ENCODE assay signal across 30 cellular contexts in genomic region chr2:9704600-9704999, GRCh38.
DNase-seq lines count a peak whose midpoint lies in the region; ATAC-seq lines count a peak whose summit lies in the region.
"Had no signal": no experiment of that assay in that cellular context is flagged by ENCODE, and none has a peak within 500 bp of the region (broad histone marks: within the 10 kb centered on the region; RNA-seq: fewer than 3 reads in every experiment).

No MANE protein-coding gene starts in this region.

- peak overlapping the region; percentile 49 for H3K18ac ChIP-seq in neuronal stem cell (ENCODE audit: low read length)

- ATAC-seq in activated naive CD4-positive, alpha-beta T cell treated with anti-CD3 and anti-CD28 coated beads, Interleukin-2, amount 50 U/mL, for 72 hours, result no peak
- no peak for ATAC-seq in activated CD4-positive, CD25-positive, alpha-beta regulatory T cell treated with anti-CD3 and anti-CD28 coated beads, Interleukin-2, amount 50 U/mL, for 24 hours
- no peak for ATAC-seq in GM21528 (IDR thresholded peaks at IDR 0.05; ENCODE audit: low FRiP score, unreplicated experiment)
- ATAC-seq: left ventricle myocardium superior had no signal

- no peak overlapping the region for H4K8ac ChIP-seq in neuronal stem cell (ENCODE audit: low read depth, low read length)

- DNase-seq in activated naive CD4-positive, alpha-beta T cell treated with anti-CD3 and anti-CD28 coated beads for 36 hours, result no peak
- DNase-seq in activated naive CD4-positive, alpha-beta T cell treated with anti-CD3 and anti-CD28 coated beads, Interleukin-2, amount 50 U/mL, for 72 hours (ENCODE audit: low spot score in 2 of 2), result no peak
- DNase-seq in ELF-1 (ENCODE audit: low read depth, low spot score) (peak; percentile 52), neuronal stem cell (ENCODE audit: low spot score) (no peak), SKM-1 (lab: John Stamatoyannopoulos, UW; ENCODE audit: unreplicated experiment) (no peak)
- DNase-seq in activated T-helper 2 cell treated with anti-CD3 and anti-CD28 coated beads, Interferon-gamma antibody, Interleukin-2, Interleukin-4, amounts not matched to agents 10 μg/mL and 5 μg/mL and 100 μg/mL, durations not matched to agents 14 hours and 24 hours and 36 hours (ENCODE audit: low spot score), result no peak
- DNase-seq: ACHN; activated CD4-positive, alpha-beta T cell treated with anti-CD3 and anti-CD28 coated beads, Interleukin-2, amount 50 U/mL, for 4 hours; amygdala; BE2C; COR-L47; DMS79; effector memory CD4-positive, alpha-beta T cell; erythroblast; glutamatergic neuron; HCEC 1CT; left ventricle myocardium superior; NCI-H1417; NCI-H2081; NCI-H2227 treated with DMSO at 0.1 percent for 48 hours; T-helper 9 cell; upper lobe of left lung; WERI-Rb-1 had no signal

- no peak overlapping the region for H2BK120ac ChIP-seq in neuronal stem cell (ENCODE audit: low read depth, low read length)

- H3K9me3 ChIP-seq in neuronal stem cell (replicated peaks in 1 of 2; ENCODE audit: control insufficient read depth in 2 of 2, insufficient read depth in 1 of 2, low read depth in 1 of 2, low read length in 2 of 2), result peaks cover 3 to 4% of the 10 kb centered on the region in 2 donors
- H3K9me3 ChIP-seq: right atrium auricular region, upper lobe of left lung had no signal

- WGBS in neuronal stem cell (ENCODE audit: extremely low coverage in 2 of 2, insufficient read length in 2 of 2, insufficient replicate concordance in 1 of 2), 2 donors, result no CpG with 5 or more reads among the region's 3 CpGs

- no peak overlapping the region for H3K4ac ChIP-seq in neuronal stem cell (ENCODE audit: low read length)

- no peak overlapping the region for H3K9ac ChIP-seq in neuronal stem cell (ENCODE audit: low read depth, low read length, poor library complexity)
- H3K9ac ChIP-seq: parathyroid adenoma had no signal

- no peaks in the 10 kb centered on the region for H3K36me3 Mint-ChIP-seq in activated naive CD4-positive, alpha-beta T cell treated with anti-CD3 and anti-CD28 coated beads for 36 hours (ENCODE audit: low read depth)
- peaks cover 0 to 6% of the 10 kb centered on the region in 2 donors for H3K36me3 Mint-ChIP-seq in activated naive CD4-positive, alpha-beta T cell treated with anti-CD3 and anti-CD28 coated beads, Interleukin-2, amount 50 U/mL, for 72 hours
- H3K36me3 Mint-ChIP-seq in activated T-helper 2 cell treated with anti-CD3 and anti-CD28 coated beads, Interferon-gamma antibody, Interleukin-2, Interleukin-4, amounts not matched to agents 10 μg/mL and 5 μg/mL and 100 μg/mL, durations not matched to agents 14 hours and 24 hours and 36 hours (ENCODE audit: low read depth), result peaks cover 3% of the 10 kb centered on the region

- H2BK15ac ChIP-seq in neuronal stem cell (ENCODE audit: low read length), result no peak overlapping the region

- CTCF ChIA-PET in activated naive CD4-positive, alpha-beta T cell treated with anti-CD3 and anti-CD28 coated beads for 36 hours (lab: Charles Lee), result interaction anchor here (0.6 kb wide), 2 partner anchors 39 to 128 kb away, joined by 3 read pairs; no protein-coding TSS in a partner anchor

- H3K23ac ChIP-seq in neuronal stem cell (ENCODE audit: low read depth, low read length, poor library complexity), result no peak overlapping the region

- no peaks in the 10 kb centered on the region for H3K36me3 ChIP-seq in neuronal stem cell (replicated peaks in 1 of 2; ENCODE audit: control insufficient read depth in 2 of 2, insufficient read depth in 2 of 2, low read length in 2 of 2)
- H3K36me3 ChIP-seq: BE2C, right atrium auricular region, upper lobe of left lung, WERI-Rb-1 had no signal

- H3K4me3 ChIP-seq in neuronal stem cell (ENCODE audit: low read length in 2 of 2), result no peak overlapping the region
- H3K4me3 ChIP-seq: coronary artery, right atrium auricular region, SK-N-MC, upper lobe of left lung had no signal

- H3K4me2 ChIP-seq in neuronal stem cell (ENCODE audit: insufficient read depth, low read length, poor library complexity, severe bottlenecking), result no peak overlapping the region

- peaks cover 25% of the 10 kb centered on the region for H3K4me1 Mint-ChIP-seq in activated naive CD4-positive, alpha-beta T cell treated with anti-CD3 and anti-CD28 coated beads for 36 hours (ENCODE audit: low read depth)
- peaks cover 62% of the 10 kb centered on the region for H3K4me1 Mint-ChIP-seq in activated T-helper 2 cell treated with anti-CD3 and anti-CD28 coated beads, Interferon-gamma antibody, Interleukin-2, Interleukin-4, amounts not matched to agents 10 μg/mL and 5 μg/mL and 100 μg/mL, durations not matched to agents 14 hours and 24 hours and 36 hours (ENCODE audit: low read depth)
- H3K4me1 Mint-ChIP-seq: nephron had no signal

- no peaks in the 10 kb centered on the region for H3K79me1 ChIP-seq in neuronal stem cell (ENCODE audit: low read depth, low read length)

- H3K27me3 Mint-ChIP-seq in activated naive CD4-positive, alpha-beta T cell treated with anti-CD3 and anti-CD28 coated beads for 36 hours (ENCODE audit: low read depth), result no peaks in the 10 kb centered on the region
- H3K27me3 Mint-ChIP-seq in activated T-helper 2 cell treated with anti-CD3 and anti-CD28 coated beads, Interferon-gamma antibody, Interleukin-2, Interleukin-4, amounts not matched to agents 10 μg/mL and 5 μg/mL and 100 μg/mL, durations not matched to agents 14 hours and 24 hours and 36 hours (ENCODE audit: low read depth), result no peaks in the 10 kb centered on the region

- no peak overlapping the region for H3K27ac ChIP-seq in neuronal stem cell (replicated peaks; ENCODE audit: low read length)
- H3K27ac ChIP-seq: coronary artery, parathyroid adenoma, right atrium auricular region, SK-N-MC, upper lobe of left lung, WERI-Rb-1 had no signal

- H3K9me3 Mint-ChIP-seq in activated naive CD4-positive, alpha-beta T cell treated with anti-CD3 and anti-CD28 coated beads for 36 hours, result no peaks in the 10 kb centered on the region
- H3K9me3 Mint-ChIP-seq in activated naive CD4-positive, alpha-beta T cell treated with anti-CD3 and anti-CD28 coated beads, Interleukin-2, amount 50 U/mL, for 72 hours, result peaks cover 14 to 15% of the 10 kb centered on the region in 2 donors
- H3K9me3 Mint-ChIP-seq in activated T-helper 2 cell treated with anti-CD3 and anti-CD28 coated beads, Interferon-gamma antibody, Interleukin-2, Interleukin-4, amounts not matched to agents 10 μg/mL and 5 μg/mL and 100 μg/mL, durations not matched to agents 14 hours and 24 hours and 36 hours, result peaks cover 14% of the 10 kb centered on the region

- H3K27me3 ChIP-seq in neuronal stem cell (ENCODE audit: control insufficient read depth in 3 of 3, insufficient read depth in 3 of 3, low read depth in 1 of 3, low read length in 3 of 3), result peaks cover 0 to 1% (median 0%) of the 10 kb centered on the region in 3 experiments
- H3K27me3 ChIP-seq: BE2C, right atrium auricular region, upper lobe of left lung had no signal

- no peak overlapping the region for H2AK5ac ChIP-seq in neuronal stem cell (ENCODE audit: low read depth, low read length)

- no peak overlapping the region for H2BK5ac ChIP-seq in neuronal stem cell (ENCODE audit: low read length)

- intact Hi-C loops in activated naive CD4-positive, alpha-beta T cell treated with anti-CD3 and anti-CD28 coated beads for 36 hours (cut with micrococcal nuclease), result loop anchor here (10.0 kb wide), 1 partner anchor 230 kb away; the partner anchor contains the start of gene IAH1
- intact Hi-C loops in activated T-helper 2 cell treated with anti-CD3 and anti-CD28 coated beads, Interferon-gamma antibody, Interleukin-2, Interleukin-4, amounts not matched to agents 10 μg/mL and 5 μg/mL and 100 μg/mL, durations not matched to agents 14 hours and 24 hours and 36 hours (cut with micrococcal nuclease), result no loop called here

- no peak overlapping the region for H2BK12ac ChIP-seq in neuronal stem cell (ENCODE audit: low read length)

- no peak overlapping the region for H3K14ac ChIP-seq in neuronal stem cell (ENCODE audit: low read length)

- H4K91ac ChIP-seq in neuronal stem cell (ENCODE audit: low read depth, low read length, poor library complexity), result no peak overlapping the region

- no peak overlapping the region for H2AFZ ChIP-seq in neuronal stem cell (ENCODE audit: low read length)
- H2AFZ ChIP-seq: parathyroid adenoma had no signal

- peak overlapping the region; percentile 4 for H3K27ac Mint-ChIP-seq in activated naive CD4-positive, alpha-beta T cell treated with anti-CD3 and anti-CD28 coated beads for 36 hours
- H3K27ac Mint-ChIP-seq in activated naive CD4-positive, alpha-beta T cell treated with anti-CD3 and anti-CD28 coated beads, Interleukin-2, amount 50 U/mL, for 72 hours, result peak overlapping the region in 1 of 2 donors; percentile 70
- peak overlapping the region; percentile 78 for H3K27ac Mint-ChIP-seq in activated T-helper 2 cell treated with anti-CD3 and anti-CD28 coated beads, Interferon-gamma antibody, Interleukin-2, Interleukin-4, amounts not matched to agents 10 μg/mL and 5 μg/mL and 100 μg/mL, durations not matched to agents 14 hours and 24 hours and 36 hours
- H3K27ac Mint-ChIP-seq: nephron had no signal

- H3K4me1 ChIP-seq in neuronal stem cell (ENCODE audit: control insufficient read depth in 2 of 2, insufficient read depth in 1 of 2, low read depth in 1 of 2, low read length in 2 of 2), result peaks cover 3 to 12% of the 10 kb centered on the region in 2 donors
- H3K4me1 ChIP-seq: BE2C, parathyroid adenoma had no signal

- no peak overlapping the region for H3K4me3 Mint-ChIP-seq in activated naive CD4-positive, alpha-beta T cell treated with anti-CD3 and anti-CD28 coated beads for 36 hours
- H3K4me3 Mint-ChIP-seq in activated T-helper 2 cell treated with anti-CD3 and anti-CD28 coated beads, Interferon-gamma antibody, Interleukin-2, Interleukin-4, amounts not matched to agents 10 μg/mL and 5 μg/mL and 100 μg/mL, durations not matched to agents 14 hours and 24 hours and 36 hours (ENCODE audit: low read depth), result no peak overlapping the region
- H3K4me3 Mint-ChIP-seq: nephron had no signal
